In genomic region chr5:135377751-135378680, GRCh38 we compare ENCODE assay signal across 9 cellular contexts. TPM values are rescaled to one million over a fixed set of nuclear protein-coding genes. Genes with fewer than 3 reads are reported as not detected.
DNase-seq lines count a peak whose midpoint lies in the region; ATAC-seq lines count a peak whose summit lies in the region.
"Had no signal": no experiment of that assay in that cellular context is flagged by ENCODE, and none has a peak within 500 bp of the region (broad histone marks: within the 10 kb centered on the region; RNA-seq: fewer than 3 reads in every experiment).

No MANE protein-coding gene starts in this region.

- H3K27ac Mint-ChIP-seq in activated CD4-positive, alpha-beta T cell treated with anti-CD3 and anti-CD28 coated beads, Interleukin-2, amount 10 ng/mL, durations not matched to agents 24 days and 14 days = peak overlapping the region; percentile 73
- peak overlapping the region; percentile 44 for H3K27ac Mint-ChIP-seq in central memory CD8-positive, alpha-beta T cell (ENCODE audit: low read depth)
- peak overlapping the region; percentile 46 for H3K27ac Mint-ChIP-seq in stimulated activated memory B cell treated with anti-CD40 and anti-IgM and Interleukin-4, amounts not matched to agents 10 μg/mL and 1 μg/mL and 100 μg/mL, for 72 hours

- no peaks in the 10 kb centered on the region for H3K9me3 Mint-ChIP-seq in activated CD4-positive, alpha-beta T cell treated with anti-CD3 and anti-CD28 coated beads, Interleukin-2, amount 10 ng/mL, durations not matched to agents 24 days and 14 days
- H3K9me3 Mint-ChIP-seq in central memory CD8-positive, alpha-beta T cell = no peaks in the 10 kb centered on the region
- H3K9me3 Mint-ChIP-seq in stimulated activated memory B cell treated with anti-CD40 and anti-IgM and Interleukin-4, amounts not matched to agents 10 μg/mL and 1 μg/mL and 100 μg/mL, for 72 hours = no peaks in the 10 kb centered on the region

- peaks cover 77% of the 10 kb centered on the region for H3K36me3 Mint-ChIP-seq in activated CD4-positive, alpha-beta T cell treated with anti-CD3 and anti-CD28 coated beads, Interleukin-2, amount 10 ng/mL, durations not matched to agents 24 days and 14 days (ENCODE audit: low read depth)
- peaks cover 27% of the 10 kb centered on the region for H3K36me3 Mint-ChIP-seq in central memory CD8-positive, alpha-beta T cell (ENCODE audit: insufficient read depth)
- peaks cover 84% of the 10 kb centered on the region for H3K36me3 Mint-ChIP-seq in stimulated activated memory B cell treated with anti-CD40 and anti-IgM and Interleukin-4, amounts not matched to agents 10 μg/mL and 1 μg/mL and 100 μg/mL, for 72 hours

- intact Hi-C loops in activated CD4-positive, alpha-beta T cell treated with anti-CD3 and anti-CD28 coated beads, Interleukin-2, amount 10 ng/mL, durations not matched to agents 24 days and 14 days (cut with micrococcal nuclease) = loop anchor here (1.0 to 2.0 kb wide), 3 partner anchors 17 to 47 kb away; partner anchors contain the start of gene MACROH2A1

- H3K4me1 Mint-ChIP-seq in activated CD4-positive, alpha-beta T cell treated with anti-CD3 and anti-CD28 coated beads, Interleukin-2, amount 10 ng/mL, durations not matched to agents 24 days and 14 days = peaks cover 81% of the 10 kb centered on the region
- peaks cover 57% of the 10 kb centered on the region for H3K4me1 Mint-ChIP-seq in central memory CD8-positive, alpha-beta T cell
- peaks cover 19% of the 10 kb centered on the region for H3K4me1 Mint-ChIP-seq in stimulated activated memory B cell treated with anti-CD40 and anti-IgM and Interleukin-4, amounts not matched to agents 10 μg/mL and 1 μg/mL and 100 μg/mL, for 72 hours

- no peak for DNase-seq in activated CD4-positive, alpha-beta T cell treated with anti-CD3 and anti-CD28 coated beads, Interleukin-2, amount 10 ng/mL, durations not matched to agents 24 days and 14 days
- DNase-seq in activated CD4-positive, alpha-beta T cell treated with anti-CD3 and anti-CD28 coated beads for 4 hours = no peak
- DNase-seq in central memory CD8-positive, alpha-beta T cell (ENCODE audit: low spot score in 2 of 2) = no peak
- DNase-seq in activated CD4-positive, alpha-beta T cell treated with anti-CD3 and anti-CD28 coated beads for 48 hours = no peak
- no peak for DNase-seq in NCI-H510A treated with DMSO at 0.1 percent for 48 hours (lab: John Stamatoyannopoulos, UW)
- DNase-seq: heart right ventricle had no signal

- no peaks in the 10 kb centered on the region for H3K27me3 Mint-ChIP-seq in activated CD4-positive, alpha-beta T cell treated with anti-CD3 and anti-CD28 coated beads, Interleukin-2, amount 10 ng/mL, durations not matched to agents 24 days and 14 days
- H3K27me3 Mint-ChIP-seq in central memory CD8-positive, alpha-beta T cell = no peaks in the 10 kb centered on the region
- H3K27me3 Mint-ChIP-seq in stimulated activated memory B cell treated with anti-CD40 and anti-IgM and Interleukin-4, amounts not matched to agents 10 μg/mL and 1 μg/mL and 100 μg/mL, for 72 hours = no peaks in the 10 kb centered on the region

- ATAC-seq in HG03432 (IDR thresholded peaks at IDR 0.05; ENCODE audit: unreplicated experiment) (peak; percentile 18), GM18498 (IDR thresholded peaks at IDR 0.05; ENCODE audit: unreplicated experiment) (no peak)
- no peak for ATAC-seq in central memory CD8-positive, alpha-beta T cell (replicated peaks; ENCODE audit: extremely low read depth, poor library complexity, severe bottlenecking)
- ATAC-seq in stimulated activated memory B cell treated with anti-CD40 and anti-IgM and Interleukin-4, amounts not matched to agents 10 μg/mL and 1 μg/mL and 100 μg/mL, for 72 hours = no peak

- peak overlapping the region; percentile 42 for H3K4me3 Mint-ChIP-seq in activated CD4-positive, alpha-beta T cell treated with anti-CD3 and anti-CD28 coated beads, Interleukin-2, amount 10 ng/mL, durations not matched to agents 24 days and 14 days
- no peak overlapping the region for H3K4me3 Mint-ChIP-seq in central memory CD8-positive, alpha-beta T cell
- H3K4me3 Mint-ChIP-seq in stimulated activated memory B cell treated with anti-CD40 and anti-IgM and Interleukin-4, amounts not matched to agents 10 μg/mL and 1 μg/mL and 100 μg/mL, for 72 hours = no peak overlapping the region

RNA-seq across cellular contexts. Expression of gene MACROH2A1, which starts 21.0 kb away (rescaled TPM):
- 282 and 289 TPM in 2 replicates for total RNA-seq in activated CD4-positive, alpha-beta T cell treated with anti-CD3 and anti-CD28 coated beads, Interleukin-2, amount 10 ng/mL, durations not matched to agents 24 days and 14 days
